Comparison of ENCODE assay signal across 8 cellular contexts in genomic region chr12:6567112-6567680, GRCh38. TPM values are rescaled to one million over a fixed set of nuclear protein-coding genes. Genes with fewer than 3 reads are reported as not detected.
DNase-seq lines count a peak whose midpoint lies in the region; ATAC-seq and TF ChIP-seq lines count a peak whose summit lies in the region.

No MANE protein-coding gene starts in this region.

- H3K27me3 ChIP-seq in PC-3 (ENCODE audit: low read length) (no peaks in the 10 kb centered on the region), prostate gland (replicated peaks; ENCODE audit: insufficient read depth) (no peaks in the 10 kb centered on the region)

- peaks cover 50% of the 10 kb centered on the region for H3K79me2 ChIP-seq in PC-3 (ENCODE audit: low read length)

- no peaks in the 10 kb centered on the region for H3F3A ChIP-seq in PC-3 (ENCODE audit: low read length, unreplicated experiment)

- H3K4me1 ChIP-seq in PC-3 (ENCODE audit: insufficient read depth, low read length) (peaks cover 9% of the 10 kb centered on the region; the same call in 1 of the 2 replicates), prostate gland (replicated peaks) (no peaks in the 10 kb centered on the region)

- ATAC-seq in PC-3 (peak; percentile 16; the same call in 1 of the 2 replicates), GM21619 (IDR thresholded peaks at IDR 0.05; ENCODE audit: unreplicated experiment) (no peak), HG03565 (IDR thresholded peaks at IDR 0.05; ENCODE audit: unreplicated experiment) (no peak)

- H3K36me3 ChIP-seq in PC-3 (ENCODE audit: low read depth, low read length) (peaks cover 51% of the 10 kb centered on the region), prostate gland (peaks cover 0 to 16% of the 10 kb centered on the region in 2 donors)

- peaks cover 11% of the 10 kb centered on the region; the same call in 1 of the 2 replicates for H4K20me1 ChIP-seq in PC-3 (ENCODE audit: low read length)

- H3K4me3 ChIP-seq in GM12864 (ENCODE audit: low read depth, low read length): peak overlapping the region; percentile 76
- peak overlapping the region; percentile 98 for H3K4me3 ChIP-seq in PC-3 (ENCODE audit: low read length)
- H3K4me3 ChIP-seq in prostate gland: peak overlapping the region; percentile 42 to 61

- peak overlapping the region; percentile 63 for H3K27ac ChIP-seq in PC-3 (ENCODE audit: low read length)
- peak overlapping the region; percentile 86 for H3K27ac ChIP-seq in epithelial cell of prostate
- H3K27ac ChIP-seq in prostate gland: peak overlapping the region; percentile 86 to 88

- H2AFZ ChIP-seq in PC-3 (ENCODE audit: low read length): peak overlapping the region; percentile 88

- H3K9ac ChIP-seq in PC-3 (ENCODE audit: low read length): peak overlapping the region; percentile 97

- WGBS in prostate gland: 37% methylated on average over 9 of the region's 9 CpGs

- CTCF ChIA-PET in PC-3 (lab: Charles Lee): interaction anchor here (0.6 kb wide), 1 partner anchor 27 kb away, joined by 3 read pairs; no protein-coding TSS in a partner anchor

- H3K4me2 ChIP-seq in PC-3 (ENCODE audit: low read length): peak overlapping the region; percentile 91

- intact Hi-C loops in PC-3 (cut with micrococcal nuclease) (no loop called here), prostate gland (cut with DNase I) (loop anchor here (5.0 kb wide), 1 partner anchor 40 kb away; the partner anchor contains the start of gene CHD4)

- H3K9me2 ChIP-seq in PC-3 (replicated peaks; ENCODE audit: low read length): no peaks in the 10 kb centered on the region

- POLR2A ChIA-PET in PC-3 (lab: Charles Lee; ENCODE audit: unreplicated experiment): interaction anchor here (0.6 kb wide), 2 partner anchors 114 to 122 kb away, joined by 3 read pairs; partner anchors contain the start of gene ZNF384

- no peak for DNase-seq in GM12864 (ENCODE audit: low read depth)
- peak; percentile 19 for DNase-seq in PC-3
- no peak for DNase-seq in epithelial cell of prostate (ENCODE audit: low read depth, low spot score)
- DNase-seq in prostate gland (ENCODE audit: low spot score): no peak
- no peak for DNase-seq in occipital lobe (lab: John Stamatoyannopoulos, UW)
- DNase-seq in DMS153 (lab: John Stamatoyannopoulos, UW): no peak

- TF ChIP-seq POLR2A in prostate gland (IDR thresholded peaks at IDR 0.05): no peak

- BruUV-seq in PC-3 (replicated peaks; lab: Mats Ljungman, UMichigan): no TSS peak

- no peaks in the 10 kb centered on the region for H3K9me3 ChIP-seq in PC-3 (ENCODE audit: low read length)
- no peaks in the 10 kb centered on the region for H3K9me3 ChIP-seq in prostate gland

- TF ChIP-seq CTCF in GM12864 (IDR thresholded peaks at IDR 0.05; ENCODE audit: low read depth, low read length, missing control alignments) (no peak), PC-3 (conservative IDR thresholded peaks at IDR 0.05; ENCODE audit: low read depth, low read length) (no peak), prostate gland (IDR thresholded peaks at IDR 0.05) (no peak)

RNA-seq across cellular contexts. Expression of gene NOP2, which starts 0.9 kb away (rescaled TPM):
- 63.3 and 83.8 TPM in 2 replicates for total RNA-seq in PC-3 (2014; rRNA removed)
- 10 to 100 TPM; 14.5 to 42.9 TPM for total RNA-seq in prostate gland
- total RNA-seq in occipital lobe: 10.8 TPM

RNA-seq across cellular contexts. Expression of gene IFFO1, which starts 11.4 kb away (rescaled TPM):
- 0.11 and 1.0 TPM in 2 replicates for total RNA-seq in PC-3 (2014; rRNA removed)
- 10 to 100 TPM in 1 of 2 donors, 1 to 10 TPM in 1; 4.8 to 22.9 TPM for total RNA-seq in prostate gland
- total RNA-seq in occipital lobe: 4.4 TPM

RNA-seq across cellular contexts. Expression of gene GAPDH, which starts 32.9 kb away (rescaled TPM):
- total RNA-seq in PC-3 (2014; rRNA removed) (6,976 and 7,326 TPM in 2 replicates), prostate gland (1,000 to 10,000 TPM; 1,469 to 2,105 TPM), occipital lobe (1,311 TPM)

RNA-seq across cellular contexts. Expression of gene CHD4, which starts 40.0 kb away (rescaled TPM):
- total RNA-seq in PC-3 (2014; rRNA removed) (216 and 231 TPM in 2 replicates), prostate gland (100 to 1,000 TPM; 124 to 240 TPM), occipital lobe (149 TPM)
